ENCODE assay signal across 1 cellular context in the genomic region with DNA sequence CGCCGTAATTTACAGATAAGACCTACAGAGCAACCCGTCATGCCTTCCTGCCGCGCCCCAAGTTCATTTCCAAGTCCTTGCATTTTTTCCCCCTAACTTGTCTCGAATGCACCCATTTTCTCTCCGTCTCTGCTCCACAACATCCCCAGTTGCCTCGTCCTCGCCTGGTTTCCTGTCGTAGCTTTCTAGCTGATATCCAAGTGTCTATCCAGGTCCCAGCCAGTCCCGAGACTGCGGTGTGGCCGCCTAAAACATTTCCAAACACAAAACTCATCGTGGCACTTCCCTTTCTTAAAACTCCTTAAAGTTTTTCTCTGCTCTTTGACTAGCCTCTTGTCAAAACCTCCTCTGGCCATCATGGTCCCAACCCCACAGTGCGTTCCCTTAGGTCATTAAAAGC.
TF ChIP-seq lines count a peak whose summit lies in the region.

No MANE protein-coding gene starts in this region.

TF ChIP-seq in GM23338, 12 proteins besides CTCF, POLR2A, EP300 and RAD21 (continued from another document):
- TF ChIP-seq, protein P1, sequence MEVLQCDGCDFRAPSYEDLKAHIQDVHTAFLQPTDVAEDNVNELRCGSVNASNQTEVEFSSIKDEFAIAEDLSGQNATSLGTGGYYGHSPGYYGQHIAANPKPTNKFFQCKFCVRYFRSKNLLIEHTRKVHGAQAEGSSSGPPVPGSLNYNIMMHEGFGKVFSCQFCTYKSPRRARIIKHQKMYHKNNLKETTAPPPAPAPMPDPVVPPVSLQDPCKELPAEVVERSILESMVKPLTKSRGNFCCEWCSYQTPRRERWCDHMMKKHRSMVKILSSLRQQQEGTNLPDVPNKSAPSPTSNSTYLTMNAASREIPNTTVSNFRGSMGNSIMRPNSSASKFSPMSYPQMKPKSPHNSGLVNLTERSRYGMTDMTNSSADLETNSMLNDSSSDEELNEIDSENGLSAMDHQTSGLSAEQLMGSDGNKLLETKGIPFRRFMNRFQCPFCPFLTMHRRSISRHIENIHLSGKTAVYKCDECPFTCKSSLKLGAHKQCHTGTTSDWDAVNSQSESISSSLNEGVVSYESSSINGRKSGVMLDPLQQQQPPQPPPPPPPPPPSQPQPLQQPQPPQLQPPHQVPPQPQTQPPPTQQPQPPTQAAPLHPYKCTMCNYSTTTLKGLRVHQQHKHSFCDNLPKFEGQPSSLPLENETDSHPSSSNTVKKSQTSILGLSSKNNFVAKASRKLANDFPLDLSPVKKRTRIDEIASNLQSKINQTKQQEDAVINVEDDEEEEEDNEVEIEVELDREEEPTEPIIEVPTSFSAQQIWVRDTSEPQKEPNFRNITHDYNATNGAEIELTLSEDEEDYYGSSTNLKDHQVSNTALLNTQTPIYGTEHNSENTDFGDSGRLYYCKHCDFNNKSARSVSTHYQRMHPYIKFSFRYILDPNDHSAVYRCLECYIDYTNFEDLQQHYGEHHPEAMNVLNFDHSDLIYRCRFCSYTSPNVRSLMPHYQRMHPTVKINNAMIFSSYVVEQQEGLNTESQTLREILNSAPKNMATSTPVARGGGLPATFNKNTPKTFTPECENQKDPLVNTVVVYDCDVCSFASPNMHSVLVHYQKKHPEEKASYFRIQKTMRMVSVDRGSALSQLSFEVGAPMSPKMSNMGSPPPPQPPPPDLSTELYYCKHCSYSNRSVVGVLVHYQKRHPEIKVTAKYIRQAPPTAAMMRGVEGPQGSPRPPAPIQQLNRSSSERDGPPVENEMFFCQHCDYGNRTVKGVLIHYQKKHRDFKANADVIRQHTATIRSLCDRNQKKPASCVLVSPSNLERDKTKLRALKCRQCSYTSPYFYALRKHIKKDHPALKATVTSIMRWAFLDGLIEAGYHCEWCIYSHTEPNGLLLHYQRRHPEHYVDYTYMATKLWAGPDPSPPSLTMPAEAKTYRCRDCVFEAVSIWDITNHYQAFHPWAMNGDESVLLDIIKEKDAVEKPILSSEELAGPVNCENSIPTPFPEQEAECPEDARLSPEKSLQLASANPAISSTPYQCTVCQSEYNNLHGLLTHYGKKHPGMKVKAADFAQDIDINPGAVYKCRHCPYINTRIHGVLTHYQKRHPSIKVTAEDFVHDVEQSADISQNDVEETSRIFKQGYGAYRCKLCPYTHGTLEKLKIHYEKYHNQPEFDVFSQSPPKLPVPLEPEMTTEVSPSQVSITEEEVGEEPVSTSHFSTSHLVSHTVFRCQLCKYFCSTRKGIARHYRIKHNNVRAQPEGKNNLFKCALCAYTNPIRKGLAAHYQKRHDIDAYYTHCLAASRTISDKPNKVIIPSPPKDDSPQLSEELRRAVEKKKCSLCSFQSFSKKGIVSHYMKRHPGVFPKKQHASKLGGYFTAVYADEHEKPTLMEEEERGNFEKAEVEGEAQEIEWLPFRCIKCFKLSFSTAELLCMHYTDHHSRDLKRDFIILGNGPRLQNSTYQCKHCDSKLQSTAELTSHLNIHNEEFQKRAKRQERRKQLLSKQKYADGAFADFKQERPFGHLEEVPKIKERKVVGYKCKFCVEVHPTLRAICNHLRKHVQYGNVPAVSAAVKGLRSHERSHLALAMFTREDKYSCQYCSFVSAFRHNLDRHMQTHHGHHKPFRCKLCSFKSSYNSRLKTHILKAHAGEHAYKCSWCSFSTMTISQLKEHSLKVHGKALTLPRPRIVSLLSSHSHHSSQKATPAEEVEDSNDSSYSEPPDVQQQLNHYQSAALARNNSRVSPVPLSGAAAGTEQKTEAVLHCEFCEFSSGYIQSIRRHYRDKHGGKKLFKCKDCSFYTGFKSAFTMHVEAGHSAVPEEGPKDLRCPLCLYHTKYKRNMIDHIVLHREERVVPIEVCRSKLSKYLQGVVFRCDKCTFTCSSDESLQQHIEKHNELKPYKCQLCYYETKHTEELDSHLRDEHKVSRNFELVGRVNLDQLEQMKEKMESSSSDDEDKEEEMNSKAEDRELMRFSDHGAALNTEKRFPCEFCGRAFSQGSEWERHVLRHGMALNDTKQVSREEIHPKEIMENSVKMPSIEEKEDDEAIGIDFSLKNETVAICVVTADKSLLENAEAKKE (CRISPR knock-in tag; IDR thresholded peaks at IDR 0.05) = no peak
- TF ChIP-seq STAT1 (IDR thresholded peaks at IDR 0.05; ENCODE audit: unreplicated experiment) (no peak), POLR2AphosphoS5 (IDR thresholded peaks at IDR 0.05; ENCODE audit: low read depth) (no peak), JUNB (IDR thresholded peaks at IDR 0.05; ENCODE audit: unreplicated experiment) (no peak)
- TF ChIP-seq, protein P2, sequence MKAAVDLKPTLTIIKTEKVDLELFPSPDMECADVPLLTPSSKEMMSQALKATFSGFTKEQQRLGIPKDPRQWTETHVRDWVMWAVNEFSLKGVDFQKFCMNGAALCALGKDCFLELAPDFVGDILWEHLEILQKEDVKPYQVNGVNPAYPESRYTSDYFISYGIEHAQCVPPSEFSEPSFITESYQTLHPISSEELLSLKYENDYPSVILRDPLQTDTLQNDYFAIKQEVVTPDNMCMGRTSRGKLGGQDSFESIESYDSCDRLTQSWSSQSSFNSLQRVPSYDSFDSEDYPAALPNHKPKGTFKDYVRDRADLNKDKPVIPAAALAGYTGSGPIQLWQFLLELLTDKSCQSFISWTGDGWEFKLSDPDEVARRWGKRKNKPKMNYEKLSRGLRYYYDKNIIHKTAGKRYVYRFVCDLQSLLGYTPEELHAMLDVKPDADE (IDR thresholded peaks at IDR 0.05) = no peak
